In the genomic region with DNA sequence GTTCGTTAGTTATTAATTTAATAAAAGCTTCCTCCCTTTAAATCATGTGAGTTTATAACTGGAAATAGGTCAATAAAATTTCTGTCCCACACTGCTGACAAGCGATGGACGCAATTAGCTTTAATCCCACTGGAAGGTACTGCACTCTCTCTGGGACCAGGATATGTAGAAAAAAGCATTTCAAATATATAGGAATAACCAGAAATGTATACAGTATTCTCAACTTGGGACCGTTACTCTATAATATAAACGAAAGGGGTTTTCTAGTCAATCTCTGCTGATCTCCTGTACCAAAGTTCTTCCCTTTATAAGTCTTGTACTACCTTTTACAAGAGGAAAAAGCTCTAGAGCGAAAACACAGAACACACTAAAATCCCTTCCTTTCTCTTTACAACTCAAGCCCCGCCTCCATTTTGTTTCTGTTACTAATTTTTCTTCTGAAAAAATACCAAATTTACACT, we compare ENCODE assay signal across 8 cellular contexts. TPM values are rescaled to one million over a fixed set of nuclear protein-coding genes. Genes with fewer than 3 reads are reported as not detected.
DNase-seq lines count a peak whose midpoint lies in the region; ATAC-seq and TF ChIP-seq lines count a peak whose summit lies in the region.

No MANE protein-coding gene starts in this region.

- H3K9me3 Mint-ChIP-seq in activated T-cell treated with anti-CD3 and anti-CD28 coated beads, Interleukin-2, amount 50 U/mL, for 72 hours: no peaks in the 10 kb centered on the region

- no peak overlapping the region for H3K27ac Mint-ChIP-seq in activated T-cell treated with anti-CD3 and anti-CD28 coated beads, Interleukin-2, amount 50 U/mL, for 72 hours

- H3K36me3 ChIP-seq in OCI-LY1 (ENCODE audit: insufficient read depth, low read length): no peaks in the 10 kb centered on the region; the same call in 1 of the 2 replicates
- no peaks in the 10 kb centered on the region for H3K36me3 ChIP-seq in esophagus muscularis mucosa
- no peaks in the 10 kb centered on the region for H3K36me3 ChIP-seq in rectal smooth muscle tissue (ENCODE audit: control insufficient read depth, insufficient read depth, low read length)

- peak overlapping the region; percentile 93 for H3K9ac ChIP-seq in OCI-LY1 (ENCODE audit: low read length)
- H3K9ac ChIP-seq in rectal smooth muscle tissue (ENCODE audit: low read length): peak overlapping the region; percentile 29

- H3K27me3 ChIP-seq in OCI-LY1 (ENCODE audit: insufficient read depth, low read length): no peaks in the 10 kb centered on the region
- H3K27me3 ChIP-seq in esophagus muscularis mucosa: no peaks in the 10 kb centered on the region
- H3K27me3 ChIP-seq in rectal smooth muscle tissue (ENCODE audit: control insufficient read depth, insufficient read depth, low read length): no peaks in the 10 kb centered on the region

- 3% methylated on average over 7 of the region's 7 CpGs for WGBS in esophagus muscularis mucosa

- intact Hi-C loops in esophagus muscularis mucosa (cut with DNase I): loop anchor here (2.0 to 5.0 kb wide), 2 partner anchors 151 to 209 kb away; a partner anchor contains a TSS

- no peaks in the 10 kb centered on the region for H3K27me3 Mint-ChIP-seq in activated T-cell treated with anti-CD3 and anti-CD28 coated beads, Interleukin-2, amount 50 U/mL, for 72 hours (ENCODE audit: low read depth)

- H3K79me2 ChIP-seq in OCI-LY1 (ENCODE audit: insufficient read depth, low read length): peaks cover 60% of the 10 kb centered on the region

- H3K4me3 Mint-ChIP-seq in activated T-cell treated with anti-CD3 and anti-CD28 coated beads, Interleukin-2, amount 50 U/mL, for 72 hours: no peak overlapping the region

- H3K4me1 ChIP-seq in OCI-LY1 (ENCODE audit: insufficient read depth, low read length, severe bottlenecking) (peaks cover 72% of the 10 kb centered on the region), esophagus muscularis mucosa (peaks cover 15 to 39% (median 34%) of the 10 kb centered on the region in 4 donors), rectal smooth muscle tissue (ENCODE audit: control insufficient read depth, insufficient read depth, low read length) (peaks cover 11% of the 10 kb centered on the region)

- no peaks in the 10 kb centered on the region for H3K9me3 ChIP-seq in OCI-LY1 (ENCODE audit: low read length)
- H3K9me3 ChIP-seq in esophagus muscularis mucosa: no peaks in the 10 kb centered on the region

- peaks cover 15% of the 10 kb centered on the region for H3K4me1 Mint-ChIP-seq in activated T-cell treated with anti-CD3 and anti-CD28 coated beads, Interleukin-2, amount 50 U/mL, for 72 hours (ENCODE audit: low read depth)

- DNase-seq in NCI-H1417 (lab: John Stamatoyannopoulos, UW): peak in 2 of 3 experiments; percentile 4 to 62
- DNase-seq in NCI-H1417 treated with DMSO at 0.1 percent for 48 hours (lab: John Stamatoyannopoulos, UW): no peak
- DNase-seq in esophagus muscularis mucosa (ENCODE audit: extremely low spot score): no peak
- no peak for DNase-seq in cerebellar nuclear complex (lab: John Stamatoyannopoulos, UW)
- DNase-seq in activated T-cell treated with anti-CD3 and anti-CD28 coated beads, Interleukin-2, amount 50 U/mL, for 72 hours: no peak

- no peaks in the 10 kb centered on the region for H3K36me3 Mint-ChIP-seq in activated T-cell treated with anti-CD3 and anti-CD28 coated beads, Interleukin-2, amount 50 U/mL, for 72 hours (ENCODE audit: insufficient read depth in 2 of 2)

- no peaks in the 10 kb centered on the region for H3K9me2 ChIP-seq in OCI-LY1 (ENCODE audit: low read depth, low read length)

- H2AFZ ChIP-seq in OCI-LY1 (ENCODE audit: low read length): 0 out of 2 replicates have a peak overlapping the region, but pooled peaks have one; percentile 23

- no peak for TF ChIP-seq EP300 in esophagus muscularis mucosa (IDR thresholded peaks at IDR 0.05)

- no peaks in the 10 kb centered on the region for H4K20me1 ChIP-seq in OCI-LY1 (ENCODE audit: insufficient read depth, low read length)

- peak overlapping the region; percentile 92 for H3K27ac ChIP-seq in OCI-LY1 (ENCODE audit: low read depth, low read length, poor library complexity, severe bottlenecking)
- H3K27ac ChIP-seq in esophagus muscularis mucosa (replicated peaks in 1 of 4): peak overlapping the region; percentile 97 to 100 (median 99)
- peak overlapping the region; percentile 100 for H3K27ac ChIP-seq in rectal smooth muscle tissue (ENCODE audit: low read depth, low read length)

- TF ChIP-seq CTCF in OCI-LY1 (IDR thresholded peaks at IDR 0.05; ENCODE audit: low read length): no peak
- no peak for TF ChIP-seq CTCF in esophagus muscularis mucosa (IDR thresholded peaks at IDR 0.05)

- peak overlapping the region; percentile 84 for H3K4me2 ChIP-seq in OCI-LY1 (ENCODE audit: low read length)

- peak overlapping the region; percentile 92 for H3K4me3 ChIP-seq in OCI-LY1 (ENCODE audit: low read depth, low read length, poor library complexity, severe bottlenecking)
- H3K4me3 ChIP-seq in esophagus muscularis mucosa: peak overlapping the region; percentile 78 to 95 (median 90)
- H3K4me3 ChIP-seq in rectal smooth muscle tissue (ENCODE audit: low read length): peak overlapping the region; percentile 99

- H3F3A ChIP-seq in OCI-LY1 (ENCODE audit: insufficient read depth, low read length): no peaks in the 10 kb centered on the region

- no peak for ATAC-seq in HG03108 (IDR thresholded peaks at IDR 0.05; ENCODE audit: unreplicated experiment)
- ATAC-seq in activated T-cell treated with anti-CD3 and anti-CD28 coated beads, Interleukin-2, amount 50 U/mL, for 72 hours (replicated peaks in 1 of 2): no peak

- TF ChIP-seq POLR2A in esophagus muscularis mucosa (IDR thresholded peaks at IDR 0.05; ENCODE audit: low read depth): no peak

RNA-seq across cellular contexts. Expression of a gene that starts 1.8 kb away (rescaled TPM):
- 10 to 100 TPM; 13.2 to 21.6 (median 19.4) TPM for total RNA-seq in esophagus muscularis mucosa
- 10 to 100 TPM; 17.8 to 18.2 TPM for total RNA-seq in activated T-cell treated with anti-CD3 and anti-CD28 coated beads, Interleukin-2, amount 50 U/mL, for 72 hours

Comparison
In these comparisons a context has a peak if more than half of its experiments do, and no peak if none do; other contexts are left out.
1. DNase-seq: peak in NCI-H1417 (2 of 3); none in NCI-H1417 treated with DMSO at 0.1 percent for 48 hours (single experiment), esophagus muscularis mucosa (single experiment), cerebellar nuclear complex (0 of 2) and activated T-cell treated with anti-CD3 and anti-CD28 coated beads, Interleukin-2, amount 50 U/mL, for 72 hours (0 of 2).
2. Peak in every context shown above with its lines, with median percentiles within 50 percentile points of each other: H3K27ac ChIP-seq and H3K4me3 ChIP-seq.